Comparison of ENCODE assay signal across 1 cellular context in the genomic region with DNA sequence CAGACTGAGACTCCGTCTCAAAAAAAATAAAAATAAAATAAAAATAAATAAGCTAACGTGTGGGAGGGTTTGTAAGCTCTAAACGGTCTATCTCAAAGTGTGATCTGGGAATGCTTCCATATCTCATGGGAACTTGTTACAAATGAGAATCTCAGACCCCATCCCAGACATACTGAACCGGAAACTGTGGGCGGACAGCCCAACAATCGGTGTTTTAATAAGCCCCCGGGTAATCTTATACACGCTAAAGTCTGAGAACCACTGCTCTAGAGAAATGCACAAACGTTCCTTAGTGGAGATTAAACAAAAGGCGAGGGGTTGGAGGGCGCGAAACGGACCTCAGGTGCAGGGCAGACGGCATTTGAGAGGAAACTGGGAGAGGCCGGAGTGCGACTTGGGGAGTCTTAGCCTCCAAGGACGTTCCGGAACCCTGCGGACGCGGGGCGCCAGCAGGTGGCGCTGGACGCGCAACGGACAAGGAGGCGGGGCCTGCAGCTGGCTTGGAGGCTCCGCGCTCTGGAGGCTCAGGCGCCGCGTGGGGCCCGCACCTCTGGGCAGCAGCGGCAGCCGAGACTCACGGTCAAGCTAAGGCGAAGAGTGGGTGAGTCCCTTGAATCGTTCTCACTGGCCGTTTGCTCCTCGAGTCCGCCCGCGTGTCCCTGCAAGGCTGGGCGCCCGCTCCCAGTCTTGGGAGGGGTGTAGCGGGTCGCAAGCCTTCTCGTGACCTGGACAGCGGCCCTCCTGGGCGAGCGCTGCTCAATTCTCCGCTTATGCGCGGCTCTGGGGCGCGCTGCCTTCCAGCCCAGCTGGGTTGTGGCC.
A peak's percentile ranks its signal among the peaks of the same experiment; 100 is the strongest.
TF ChIP-seq lines count a peak whose summit lies in the region.

A gene (plus strand): TSS at position 527 of the 819 bp plus-strand sequence. CDS start 5,320 bp downstream, outside the sequence.

TF ChIP-seq in HepG2, 621 proteins besides CTCF, POLR2A, EP300 and RAD21 (continued from another document and continues in another):
- TF ChIP-seq, protein P1, sequence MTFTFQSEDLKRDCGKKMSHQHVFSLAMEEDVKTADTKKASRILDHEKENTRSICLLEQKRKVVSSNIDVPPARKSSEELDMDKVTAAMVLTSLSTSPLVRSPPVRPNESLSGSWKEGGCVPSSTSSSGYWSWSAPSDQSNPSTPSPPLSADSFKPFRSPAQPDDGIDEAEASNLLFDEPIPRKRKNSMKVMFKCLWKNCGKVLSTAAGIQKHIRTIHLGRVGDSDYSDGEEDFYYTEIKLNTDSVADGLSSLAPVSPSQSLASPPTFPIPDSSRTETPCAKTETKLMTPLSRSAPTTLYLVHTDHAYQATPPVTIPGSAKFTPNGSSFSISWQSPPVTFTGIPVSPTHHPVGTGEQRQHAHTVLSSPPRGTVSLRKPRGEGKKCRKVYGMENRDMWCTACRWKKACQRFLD (CRISPR knock-in tag; IDR thresholded peaks at IDR 0.05; ENCODE audit: borderline replicate concordance), result peak; percentile 69
- TF ChIP-seq, protein P2, sequence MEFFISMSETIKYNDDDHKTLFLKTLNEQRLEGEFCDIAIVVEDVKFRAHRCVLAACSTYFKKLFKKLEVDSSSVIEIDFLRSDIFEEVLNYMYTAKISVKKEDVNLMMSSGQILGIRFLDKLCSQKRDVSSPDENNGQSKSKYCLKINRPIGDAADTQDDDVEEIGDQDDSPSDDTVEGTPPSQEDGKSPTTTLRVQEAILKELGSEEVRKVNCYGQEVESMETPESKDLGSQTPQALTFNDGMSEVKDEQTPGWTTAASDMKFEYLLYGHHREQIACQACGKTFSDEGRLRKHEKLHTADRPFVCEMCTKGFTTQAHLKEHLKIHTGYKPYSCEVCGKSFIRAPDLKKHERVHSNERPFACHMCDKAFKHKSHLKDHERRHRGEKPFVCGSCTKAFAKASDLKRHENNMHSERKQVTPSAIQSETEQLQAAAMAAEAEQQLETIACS (CRISPR knock-in tag; IDR thresholded peaks at IDR 0.05), result peak; percentile 59; the same call in 1 of the 2 replicates
- TF ChIP-seq TBP (CRISPR knock-in tag; IDR thresholded peaks at IDR 0.05) (peak; percentile 53; the same call in 1 of the 2 replicates), DR1 (CRISPR knock-in tag; IDR thresholded peaks at IDR 0.05) (peak; percentile 70), ISL2 (CRISPR knock-in tag; IDR thresholded peaks at IDR 0.05) (peak; percentile 71; the same call in 1 of the 2 replicates), ARID2 (CRISPR knock-in tag; IDR thresholded peaks at IDR 0.05; ENCODE audit: borderline replicate concordance) (peak; percentile 73; the same call in 1 of the 2 replicates), ZNF883 (CRISPR knock-in tag; IDR thresholded peaks at IDR 0.05; ENCODE audit: not compliant biosample characterization) (peak; percentile 87), ZMYM4 (CRISPR knock-in tag; IDR thresholded peaks at IDR 0.05) (peak; percentile 93), ZNF652 (CRISPR knock-in tag; IDR thresholded peaks at IDR 0.05; ENCODE audit: borderline replicate concordance, low read depth) (0 out of 2 replicates have a peak, but pooled peaks have one; percentile 38), SATB2 (CRISPR knock-in tag; IDR thresholded peaks at IDR 0.05) (peak; percentile 71; the same call in 1 of the 2 replicates), ZNF616 (CRISPR knock-in tag; IDR thresholded peaks at IDR 0.05; ENCODE audit: low read depth) (0 out of 2 replicates have a peak, but pooled peaks have one; percentile 53), RXRA (CRISPR knock-in tag; IDR thresholded peaks at IDR 0.05) (peak; percentile 66; the same call in 1 of the 2 replicates), KMT2A (CRISPR knock-in tag; IDR thresholded peaks at IDR 0.05) (peak; percentile 92), GABPB1 (CRISPR knock-in tag; IDR thresholded peaks at IDR 0.05) (peak; percentile 87), NFKB2 (CRISPR knock-in tag; IDR thresholded peaks at IDR 0.05; ENCODE audit: borderline replicate concordance) (peak; percentile 95), ATF7-NPFF (CRISPR knock-in tag; IDR thresholded peaks at IDR 0.05; ENCODE audit: low read depth) (peak; percentile 90), TEAD2 (CRISPR knock-in tag; IDR thresholded peaks at IDR 0.05) (0 out of 2 replicates have a peak, but pooled peaks have one; percentile 34), TBX2 (CRISPR knock-in tag; IDR thresholded peaks at IDR 0.05; ENCODE audit: borderline replicate concordance) (peak; percentile 70), ZNF772 (CRISPR knock-in tag; IDR thresholded peaks at IDR 0.05) (peak; percentile 85), ZNF501 (CRISPR knock-in tag; IDR thresholded peaks at IDR 0.05) (peak; percentile 56), ERF (CRISPR knock-in tag; IDR thresholded peaks at IDR 0.05) (peak; percentile 61; the same call in 1 of the 2 replicates), ZNF230 (CRISPR knock-in tag; IDR thresholded peaks at IDR 0.05) (peak; percentile 76), SALL2 (CRISPR knock-in tag; IDR thresholded peaks at IDR 0.05) (peak; percentile 97), DNMT1 (CRISPR knock-in tag; IDR thresholded peaks at IDR 0.05) (peak; percentile 34; the same call in 1 of the 2 replicates), BRD4 (CRISPR knock-in tag; IDR thresholded peaks at IDR 0.05) (peak; percentile 83), ZFP37 (CRISPR knock-in tag; IDR thresholded peaks at IDR 0.05; ENCODE audit: borderline replicate concordance) (peak; percentile 89; the same call in 1 of the 2 replicates), ZSCAN20 (CRISPR knock-in tag; IDR thresholded peaks at IDR 0.05; ENCODE audit: borderline replicate concordance) (peak; percentile 93), SMC3 (IDR thresholded peaks at IDR 0.05; ENCODE audit: low read length) (peak; percentile 47; the same call in 1 of the 2 replicates), CBX5 (CRISPR knock-in tag; IDR thresholded peaks at IDR 0.05; ENCODE audit: borderline replicate concordance) (peak; percentile 60; the same call in 1 of the 2 replicates), ZNF768 (CRISPR knock-in tag; IDR thresholded peaks at IDR 0.05) (peak; percentile 63; the same call in 1 of the 2 replicates)
- TF ChIP-seq, protein P3, sequence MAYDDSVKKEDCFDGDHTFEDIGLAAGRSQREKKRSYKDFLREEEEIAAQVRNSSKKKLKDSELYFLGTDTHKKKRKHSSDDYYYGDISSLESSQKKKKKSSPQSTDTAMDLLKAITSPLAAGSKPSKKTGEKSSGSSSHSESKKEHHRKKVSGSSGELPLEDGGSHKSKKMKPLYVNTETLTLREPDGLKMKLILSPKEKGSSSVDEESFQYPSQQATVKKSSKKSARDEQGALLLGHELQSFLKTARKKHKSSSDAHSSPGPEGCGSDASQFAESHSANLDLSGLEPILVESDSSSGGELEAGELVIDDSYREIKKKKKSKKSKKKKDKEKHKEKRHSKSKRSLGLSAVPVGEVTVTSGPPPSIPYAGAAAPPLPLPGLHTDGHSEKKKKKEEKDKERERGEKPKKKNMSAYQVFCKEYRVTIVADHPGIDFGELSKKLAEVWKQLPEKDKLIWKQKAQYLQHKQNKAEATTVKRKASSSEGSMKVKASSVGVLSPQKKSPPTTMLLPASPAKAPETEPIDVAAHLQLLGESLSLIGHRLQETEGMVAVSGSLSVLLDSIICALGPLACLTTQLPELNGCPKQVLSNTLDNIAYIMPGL (CRISPR knock-in tag; IDR thresholded peaks at IDR 0.05; ENCODE audit: borderline replicate concordance in 1 of 2, low read depth in 1 of 2), result peak; percentile 99
- TF ChIP-seq, protein P4, sequence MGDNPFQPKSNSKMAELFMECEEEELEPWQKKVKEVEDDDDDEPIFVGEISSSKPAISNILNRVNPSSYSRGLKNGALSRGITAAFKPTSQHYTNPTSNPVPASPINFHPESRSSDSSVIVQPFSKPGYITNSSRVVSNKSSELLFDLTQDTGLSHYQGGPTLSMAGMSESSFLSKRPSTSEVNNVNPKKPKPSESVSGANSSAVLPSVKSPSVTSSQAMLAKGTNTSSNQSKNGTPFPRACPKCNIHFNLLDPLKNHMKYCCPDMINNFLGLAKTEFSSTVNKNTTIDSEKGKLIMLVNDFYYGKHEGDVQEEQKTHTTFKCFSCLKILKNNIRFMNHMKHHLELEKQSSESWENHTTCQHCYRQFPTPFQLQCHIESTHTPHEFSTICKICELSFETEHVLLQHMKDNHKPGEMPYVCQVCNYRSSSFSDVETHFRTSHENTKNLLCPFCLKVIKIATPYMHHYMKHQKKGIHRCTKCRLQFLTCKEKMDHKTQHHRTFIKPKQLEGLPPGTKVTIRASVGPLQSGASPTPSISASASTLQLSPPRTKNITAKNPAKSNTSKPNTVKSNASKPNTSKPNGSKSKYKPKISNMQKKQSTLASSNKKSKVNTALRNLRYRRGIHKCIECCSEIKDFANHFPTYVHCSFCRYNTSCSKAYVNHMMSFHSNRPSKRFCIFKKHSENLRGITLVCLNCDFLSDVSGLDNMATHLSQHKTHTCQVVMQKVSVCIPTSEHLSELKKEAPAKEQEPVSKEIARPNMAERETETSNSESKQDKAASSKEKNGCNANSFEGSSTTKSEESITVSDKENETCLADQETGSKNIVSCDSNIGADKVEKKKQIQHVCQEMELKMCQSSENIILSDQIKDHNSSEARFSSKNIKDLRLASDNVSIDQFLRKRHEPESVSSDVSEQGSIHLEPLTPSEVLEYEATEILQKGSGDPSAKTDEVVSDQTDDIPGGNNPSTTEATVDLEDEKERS (CRISPR knock-in tag; IDR thresholded peaks at IDR 0.05), result peak; percentile 46; the same call in 1 of the 2 replicates
- TF ChIP-seq, protein P5, sequence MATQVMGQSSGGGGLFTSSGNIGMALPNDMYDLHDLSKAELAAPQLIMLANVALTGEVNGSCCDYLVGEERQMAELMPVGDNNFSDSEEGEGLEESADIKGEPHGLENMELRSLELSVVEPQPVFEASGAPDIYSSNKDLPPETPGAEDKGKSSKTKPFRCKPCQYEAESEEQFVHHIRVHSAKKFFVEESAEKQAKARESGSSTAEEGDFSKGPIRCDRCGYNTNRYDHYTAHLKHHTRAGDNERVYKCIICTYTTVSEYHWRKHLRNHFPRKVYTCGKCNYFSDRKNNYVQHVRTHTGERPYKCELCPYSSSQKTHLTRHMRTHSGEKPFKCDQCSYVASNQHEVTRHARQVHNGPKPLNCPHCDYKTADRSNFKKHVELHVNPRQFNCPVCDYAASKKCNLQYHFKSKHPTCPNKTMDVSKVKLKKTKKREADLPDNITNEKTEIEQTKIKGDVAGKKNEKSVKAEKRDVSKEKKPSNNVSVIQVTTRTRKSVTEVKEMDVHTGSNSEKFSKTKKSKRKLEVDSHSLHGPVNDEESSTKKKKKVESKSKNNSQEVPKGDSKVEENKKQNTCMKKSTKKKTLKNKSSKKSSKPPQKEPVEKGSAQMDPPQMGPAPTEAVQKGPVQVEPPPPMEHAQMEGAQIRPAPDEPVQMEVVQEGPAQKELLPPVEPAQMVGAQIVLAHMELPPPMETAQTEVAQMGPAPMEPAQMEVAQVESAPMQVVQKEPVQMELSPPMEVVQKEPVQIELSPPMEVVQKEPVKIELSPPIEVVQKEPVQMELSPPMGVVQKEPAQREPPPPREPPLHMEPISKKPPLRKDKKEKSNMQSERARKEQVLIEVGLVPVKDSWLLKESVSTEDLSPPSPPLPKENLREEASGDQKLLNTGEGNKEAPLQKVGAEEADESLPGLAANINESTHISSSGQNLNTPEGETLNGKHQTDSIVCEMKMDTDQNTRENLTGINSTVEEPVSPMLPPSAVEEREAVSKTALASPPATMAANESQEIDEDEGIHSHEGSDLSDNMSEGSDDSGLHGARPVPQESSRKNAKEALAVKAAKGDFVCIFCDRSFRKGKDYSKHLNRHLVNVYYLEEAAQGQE (IDR thresholded peaks at IDR 0.05; ENCODE audit: borderline replicate concordance in 1 of 2, low read depth in 1 of 2, low read length in 2 of 2), result peak in 1 of 2 experiments; percentile 23; a peak in 2 of 4 replicates
- TF ChIP-seq, protein P6, sequence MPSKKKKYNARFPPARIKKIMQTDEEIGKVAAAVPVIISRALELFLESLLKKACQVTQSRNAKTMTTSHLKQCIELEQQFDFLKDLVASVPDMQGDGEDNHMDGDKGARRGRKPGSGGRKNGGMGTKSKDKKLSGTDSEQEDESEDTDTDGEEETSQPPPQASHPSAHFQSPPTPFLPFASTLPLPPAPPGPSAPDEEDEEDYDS (CRISPR knock-in tag; IDR thresholded peaks at IDR 0.05), result peak; percentile 51; the same call in 1 of the 2 replicates
- TF ChIP-seq, protein P7, sequence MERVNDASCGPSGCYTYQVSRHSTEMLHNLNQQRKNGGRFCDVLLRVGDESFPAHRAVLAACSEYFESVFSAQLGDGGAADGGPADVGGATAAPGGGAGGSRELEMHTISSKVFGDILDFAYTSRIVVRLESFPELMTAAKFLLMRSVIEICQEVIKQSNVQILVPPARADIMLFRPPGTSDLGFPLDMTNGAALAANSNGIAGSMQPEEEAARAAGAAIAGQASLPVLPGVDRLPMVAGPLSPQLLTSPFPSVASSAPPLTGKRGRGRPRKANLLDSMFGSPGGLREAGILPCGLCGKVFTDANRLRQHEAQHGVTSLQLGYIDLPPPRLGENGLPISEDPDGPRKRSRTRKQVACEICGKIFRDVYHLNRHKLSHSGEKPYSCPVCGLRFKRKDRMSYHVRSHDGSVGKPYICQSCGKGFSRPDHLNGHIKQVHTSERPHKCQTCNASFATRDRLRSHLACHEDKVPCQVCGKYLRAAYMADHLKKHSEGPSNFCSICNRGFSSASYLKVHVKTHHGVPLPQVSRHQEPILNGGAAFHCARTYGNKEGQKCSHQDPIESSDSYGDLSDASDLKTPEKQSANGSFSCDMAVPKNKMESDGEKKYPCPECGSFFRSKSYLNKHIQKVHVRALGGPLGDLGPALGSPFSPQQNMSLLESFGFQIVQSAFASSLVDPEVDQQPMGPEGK (CRISPR knock-in tag; IDR thresholded peaks at IDR 0.05), result peak; percentile 52; the same call in 1 of the 2 replicates
- TF ChIP-seq, protein P8, sequence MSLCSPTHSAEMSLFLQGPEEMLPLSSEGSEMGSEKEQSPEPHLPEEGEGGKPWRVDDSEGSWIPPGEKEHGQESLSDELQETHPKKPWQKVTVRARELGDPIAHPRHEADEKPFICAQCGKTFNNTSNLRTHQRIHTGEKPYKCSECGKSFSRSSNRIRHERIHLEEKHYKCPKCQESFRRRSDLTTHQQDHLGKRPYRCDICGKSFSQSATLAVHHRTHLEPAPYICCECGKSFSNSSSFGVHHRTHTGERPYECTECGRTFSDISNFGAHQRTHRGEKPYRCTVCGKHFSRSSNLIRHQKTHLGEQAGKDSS (CRISPR knock-in tag; IDR thresholded peaks at IDR 0.05; ENCODE audit: borderline replicate concordance, low read depth), result peak; percentile 52; the same call in 1 of the 2 replicates
- TF ChIP-seq, protein P9, sequence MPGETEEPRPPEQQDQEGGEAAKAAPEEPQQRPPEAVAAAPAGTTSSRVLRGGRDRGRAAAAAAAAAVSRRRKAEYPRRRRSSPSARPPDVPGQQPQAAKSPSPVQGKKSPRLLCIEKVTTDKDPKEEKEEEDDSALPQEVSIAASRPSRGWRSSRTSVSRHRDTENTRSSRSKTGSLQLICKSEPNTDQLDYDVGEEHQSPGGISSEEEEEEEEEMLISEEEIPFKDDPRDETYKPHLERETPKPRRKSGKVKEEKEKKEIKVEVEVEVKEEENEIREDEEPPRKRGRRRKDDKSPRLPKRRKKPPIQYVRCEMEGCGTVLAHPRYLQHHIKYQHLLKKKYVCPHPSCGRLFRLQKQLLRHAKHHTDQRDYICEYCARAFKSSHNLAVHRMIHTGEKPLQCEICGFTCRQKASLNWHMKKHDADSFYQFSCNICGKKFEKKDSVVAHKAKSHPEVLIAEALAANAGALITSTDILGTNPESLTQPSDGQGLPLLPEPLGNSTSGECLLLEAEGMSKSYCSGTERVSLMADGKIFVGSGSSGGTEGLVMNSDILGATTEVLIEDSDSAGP (CRISPR knock-in tag; IDR thresholded peaks at IDR 0.05; ENCODE audit: borderline replicate concordance), result peak; percentile 95
